10 cellular contexts compared by ENCODE assay signal in the genomic region with DNA sequence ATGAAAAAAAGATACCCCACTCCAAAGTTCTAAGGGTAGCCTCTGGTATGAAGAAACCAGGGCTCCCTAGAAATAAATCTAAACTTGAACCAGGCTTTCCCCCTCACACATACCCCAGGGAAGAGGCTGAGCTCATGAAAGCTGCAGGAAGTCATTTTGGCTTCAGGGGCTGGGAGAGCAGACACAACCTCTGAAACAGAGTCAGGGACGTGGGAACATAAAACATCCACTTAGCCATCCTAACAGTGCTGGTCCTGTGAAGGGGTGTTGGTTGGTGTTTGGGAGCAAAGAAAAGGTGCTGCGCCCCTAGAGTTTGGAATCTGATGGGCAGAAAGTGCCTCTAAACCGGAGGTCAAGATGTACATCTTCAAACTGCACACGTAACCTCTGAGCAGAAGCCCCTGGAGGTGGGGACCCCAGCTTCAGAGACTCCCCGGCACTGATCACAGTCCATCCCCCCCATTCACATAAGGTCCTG. TPM values are rescaled to one million over a fixed set of nuclear protein-coding genes. Genes with fewer than 3 reads are reported as not detected.
DNase-seq lines count a peak whose midpoint lies in the region; ATAC-seq and TF ChIP-seq lines count a peak whose summit lies in the region.
"Had no signal": no experiment of that assay in that cellular context is flagged by ENCODE, and none has a peak within 500 bp of the region (broad histone marks: within the 10 kb centered on the region; RNA-seq: fewer than 3 reads in every experiment).

No MANE protein-coding gene starts in this region.

- no peaks in the 10 kb centered on the region for H3K9me3 Mint-ChIP-seq in activated CD4-positive, alpha-beta memory T cell treated with anti-CD3 and anti-CD28 coated beads for 36 hours

- H3K4me3 Mint-ChIP-seq in activated CD4-positive, alpha-beta memory T cell treated with anti-CD3 and anti-CD28 coated beads for 36 hours: peak overlapping the region; percentile 54

- TF ChIP-seq CTCF in heart left ventricle (IDR thresholded peaks at IDR 0.05): no peak

- H3K4me1 ChIP-seq in heart left ventricle: peaks cover 0 to 62% (median 16%) of the 10 kb centered on the region in 12 donors
- H3K4me1 ChIP-seq in subcutaneous abdominal adipose tissue (ENCODE audit: control insufficient read depth in 5 of 5, insufficient read depth in 5 of 5, low read length in 5 of 5): peaks cover 1 to 29% (median 21%) of the 10 kb centered on the region in 5 donors

- peak overlapping the region in 2 of 5 donors; percentile 21 to 52 for H3K9ac ChIP-seq in subcutaneous abdominal adipose tissue (ENCODE audit: low read length in 5 of 5)

- H3K36me3 ChIP-seq in heart left ventricle: peaks cover 0 to 34% (median 15%) of the 10 kb centered on the region in 9 donors
- H3K36me3 ChIP-seq in subcutaneous abdominal adipose tissue (ENCODE audit: control insufficient read depth in 5 of 5, insufficient read depth in 5 of 5, low read length in 5 of 5): peaks cover 0 to 30% (median 22%) of the 10 kb centered on the region in 5 donors

- DNase-seq in DMS79 treated with DMSO at 0.1 percent for 48 hours (lab: John Stamatoyannopoulos, UW) (peak; percentile 22), DMS79 (lab: John Stamatoyannopoulos, UW) (no peak), heart left ventricle (no peak)
- no peak for DNase-seq in activated CD4-positive, alpha-beta memory T cell treated with anti-CD3 and anti-CD28 coated beads for 36 hours

- peaks cover 2% of the 10 kb centered on the region for H3K36me3 Mint-ChIP-seq in activated CD4-positive, alpha-beta memory T cell treated with anti-CD3 and anti-CD28 coated beads for 36 hours

- ATAC-seq in heart left ventricle (peak in 1 of 4 donors; percentile 5), GM19328 (IDR thresholded peaks at IDR 0.05; ENCODE audit: unreplicated experiment) (no peak), HG02588 (IDR thresholded peaks at IDR 0.05; ENCODE audit: unreplicated experiment) (no peak), GM21529 (IDR thresholded peaks at IDR 0.05; ENCODE audit: unreplicated experiment) (no peak)

- CTCF ChIA-PET in activated CD4-positive, alpha-beta memory T cell treated with anti-CD3 and anti-CD28 coated beads for 36 hours (lab: Charles Lee): interaction anchor here (1.2 to 1.7 kb wide), 2 partner anchors 58 to 80 kb away, joined by 3 to 5 read pairs; no protein-coding TSS in a partner anchor

- intact Hi-C loops in activated CD4-positive, alpha-beta memory T cell treated with anti-CD3 and anti-CD28 coated beads for 36 hours (cut with micrococcal nuclease): no loop called here
- intact Hi-C loops in heart left ventricle (cut with DNase I): no loop called here

- H3K27me3 ChIP-seq in heart left ventricle (no peaks in the 10 kb centered on the region), subcutaneous abdominal adipose tissue (ENCODE audit: control insufficient read depth in 5 of 5, insufficient read depth in 4 of 5, low read length in 5 of 5) (no peaks in the 10 kb centered on the region)

- H3K27me3 Mint-ChIP-seq in activated CD4-positive, alpha-beta memory T cell treated with anti-CD3 and anti-CD28 coated beads for 36 hours: no peaks in the 10 kb centered on the region

- peaks cover 13% of the 10 kb centered on the region for H3K4me1 Mint-ChIP-seq in activated CD4-positive, alpha-beta memory T cell treated with anti-CD3 and anti-CD28 coated beads for 36 hours (ENCODE audit: low read depth)

- peak overlapping the region; percentile 86 for H3K27ac Mint-ChIP-seq in activated CD4-positive, alpha-beta memory T cell treated with anti-CD3 and anti-CD28 coated beads for 36 hours

- TF ChIP-seq POLR2A in heart left ventricle (IDR thresholded peaks at IDR 0.05): no peak

- H3K27ac ChIP-seq in heart left ventricle (peak overlapping the region in 11 of 12 donors; percentile 36 to 89 (median 69)), subcutaneous abdominal adipose tissue (ENCODE audit: low read depth, low read length) (peak overlapping the region; percentile 50)

- peak overlapping the region in 1 of 12 donors; percentile 12 for H3K4me3 ChIP-seq in heart left ventricle
- H3K4me3 ChIP-seq in subcutaneous abdominal adipose tissue (ENCODE audit: low read depth in 1 of 5, low read length in 5 of 5): peak overlapping the region in 1 of 5 donors; percentile 16

- POLR2A ChIA-PET in activated CD4-positive, alpha-beta memory T cell treated with anti-CD3 and anti-CD28 coated beads for 36 hours (lab: Charles Lee): interaction anchor here (1.0 kb wide), 1 partner anchor 23 kb away, joined by 3 read pairs; a partner anchor contains a TSS

- WGBS in heart left ventricle, 4 donors: 71 to 79% (median 76%) methylated on average over 5 of the region's 5 CpGs

- H3K9me3 ChIP-seq in heart left ventricle (no peaks in the 10 kb centered on the region), subcutaneous abdominal adipose tissue (ENCODE audit: control insufficient read depth in 5 of 5, low read length in 5 of 5) (no peaks in the 10 kb centered on the region)

RNA-seq across cellular contexts. Expression of a gene that starts 15.8 kb away (rescaled TPM):
- 10 to 100 TPM; 12.5 to 14.4 TPM for total RNA-seq in activated CD4-positive, alpha-beta memory T cell treated with anti-CD3 and anti-CD28 coated beads for 36 hours
- 10 to 100 TPM in 3 of 9 donors, 1 to 10 TPM in 6; 5.4 to 15.1 (median 7.4) TPM for total RNA-seq in heart left ventricle
- 1 to 10 TPM; 2.5 to 3.9 TPM for polyA plus RNA-seq in heart left ventricle

RNA-seq across cellular contexts. Expression of a gene that starts 22.4 kb away (rescaled TPM):
- total RNA-seq in activated CD4-positive, alpha-beta memory T cell treated with anti-CD3 and anti-CD28 coated beads for 36 hours: 10 to 100 TPM; 31.1 to 33.2 TPM
- 100 to 1,000 TPM in 3 of 9 donors, 10 to 100 TPM in 6; 68.3 to 372 (median 83.9) TPM for total RNA-seq in heart left ventricle
- polyA plus RNA-seq in heart left ventricle: 100 to 1,000 TPM; 106 to 151 TPM

RNA-seq across cellular contexts. Expression of a gene that starts 22.7 kb away (rescaled TPM):
- total RNA-seq in activated CD4-positive, alpha-beta memory T cell treated with anti-CD3 and anti-CD28 coated beads for 36 hours: 10 to 100 TPM; 16.0 to 18.0 TPM
- 10 to 100 TPM; 13.6 to 26.2 (median 21.9) TPM for total RNA-seq in heart left ventricle
- 10 to 100 TPM; 11.5 to 34.9 TPM for polyA plus RNA-seq in heart left ventricle

RNA-seq across cellular contexts. Expression of a gene that starts 27.7 kb away (rescaled TPM):
- total RNA-seq in activated CD4-positive, alpha-beta memory T cell treated with anti-CD3 and anti-CD28 coated beads for 36 hours: not detected
- not detected for total RNA-seq in heart left ventricle
- not detected for polyA plus RNA-seq in heart left ventricle
- total RNA-seq: A172, RPMI7951 had no signal

RNA-seq across cellular contexts. Expression of a gene that starts 31.6 kb away (rescaled TPM):
- total RNA-seq in activated CD4-positive, alpha-beta memory T cell treated with anti-CD3 and anti-CD28 coated beads for 36 hours: 1 to 10 TPM; 3.6 to 4.7 TPM
- 10 to 100 TPM in 6 of 9 donors, 1 to 10 TPM in 3; 4.5 to 24.8 (median 12.5) TPM for total RNA-seq in heart left ventricle
- polyA plus RNA-seq in heart left ventricle: 10 to 100 TPM in 1 of 2 donors, 1 to 10 TPM in 1; 8.0 to 10.5 TPM
